22 cellular contexts compared by ENCODE assay signal in genomic region chr1:14637233-14637632, GRCh38. TPM values are rescaled to one million over a fixed set of nuclear protein-coding genes. Genes with fewer than 3 reads are reported as not detected.
DNase-seq lines count a peak whose midpoint lies in the region; ATAC-seq, FAIRE-seq and TF ChIP-seq lines count a peak whose summit lies in the region.
"Had no signal": no experiment of that assay in that cellular context is flagged by ENCODE, and none has a peak within 500 bp of the region (broad histone marks: within the 10 kb centered on the region; RNA-seq: fewer than 3 reads in every experiment).

No MANE protein-coding gene starts in this region.

- peaks cover 12% of the 10 kb centered on the region for H3K36me3 Mint-ChIP-seq in neural progenitor cell
- H3K36me3 Mint-ChIP-seq: CD8-positive, alpha-beta T cell had no signal

- H2BK20ac ChIP-seq in H1 (ENCODE audit: low read length): no peak overlapping the region

- DNase-seq in HepG2 (ENCODE audit: low spot score) (no peak), right lobe of liver (no peak), H1 (ENCODE audit: low read depth in 1 of 2, low spot score in 2 of 2) (no peak), neural progenitor cell (ENCODE audit: low spot score) (no peak), neuronal stem cell (ENCODE audit: low spot score) (no peak)
- DNase-seq: AML-193; Caco-2; Calu3; CD4-positive, alpha-beta T cell; CD8-positive, alpha-beta T cell; DMS79 treated with DMSO at 0.1 percent for 48 hours; GF-D8 had no signal

- H3K56ac ChIP-seq in H1 (replicated peaks; ENCODE audit: insufficient read length, low read depth, low read length): no peak overlapping the region

- TF ChIP-seq CTCF in HepG2 (CRISPR knock-in tag; IDR thresholded peaks at IDR 0.05): no peak
- no peak for TF ChIP-seq CTCF in right lobe of liver (IDR thresholded peaks at IDR 0.05)
- no peak for TF ChIP-seq CTCF in H1 (IDR thresholded peaks at IDR 0.05; ENCODE audit: control extremely low read depth in 1 of 3, insufficient read depth in 1 of 3, low read depth in 1 of 3, low read length in 3 of 3)
- no peak for TF ChIP-seq CTCF in neural progenitor cell (IDR thresholded peaks at IDR 0.05)

- H2BK12ac ChIP-seq in H1 (ENCODE audit: low read depth, low read length) (no peak overlapping the region), neuronal stem cell (ENCODE audit: low read length) (no peak overlapping the region)

- peaks cover 2 to 9% of the 10 kb centered on the region in 2 experiments; a peak in 2 of 5 replicates for H3K27me3 ChIP-seq in HepG2 (ENCODE audit: control insufficient read depth in 1 of 2, insufficient read depth in 2 of 2, low read length in 2 of 2)
- no peaks in the 10 kb centered on the region for H3K27me3 ChIP-seq in right lobe of liver
- no peaks in the 10 kb centered on the region for H3K27me3 ChIP-seq in H1 (replicated peaks in 1 of 4; ENCODE audit: control insufficient read depth in 3 of 4, extremely low read depth in 1 of 4, insufficient read depth in 3 of 4, low read length in 3 of 4)
- no peaks in the 10 kb centered on the region for H3K27me3 ChIP-seq in neural progenitor cell
- no peaks in the 10 kb centered on the region for H3K27me3 ChIP-seq in neuronal stem cell (ENCODE audit: control insufficient read depth in 3 of 3, insufficient read depth in 3 of 3, low read depth in 1 of 3, low read length in 3 of 3)
- H3K27me3 ChIP-seq: BLaER1 treated with 17β-estradiol and CSF1 and Interleukin-3, amounts not matched to agents 10 nM and 100 nM had no signal

- H3K9ac ChIP-seq in HepG2 (ENCODE audit: insufficient read depth, low read depth, low read length): no peak overlapping the region
- no peak overlapping the region for H3K9ac ChIP-seq in H1 (replicated peaks in 1 of 4; ENCODE audit: extremely low read depth in 1 of 4, low read depth in 3 of 4, low read length in 3 of 4)
- H3K9ac ChIP-seq in neural progenitor cell: no peak overlapping the region
- no peak overlapping the region for H3K9ac ChIP-seq in neuronal stem cell (ENCODE audit: low read depth, low read length, poor library complexity)
- H3K9ac ChIP-seq: BLaER1 treated with 17β-estradiol and CSF1 and Interleukin-3, amounts not matched to agents 10 nM and 100 nM had no signal

- no peak overlapping the region for H4K5ac ChIP-seq in H1 (ENCODE audit: insufficient read length, low read depth, low read length)

- intact Hi-C loops in HepG2 (cut with micrococcal nuclease; ENCODE audit: unreplicated experiment): no loop called here
- intact Hi-C loops in right lobe of liver (cut with DNase I): no loop called here

- BruUV-seq in HepG2 (replicated peaks; lab: Mats Ljungman, UMichigan): no TSS peak

- H2BK15ac ChIP-seq in H1 (ENCODE audit: low read length): no peak overlapping the region
- no peak overlapping the region for H2BK15ac ChIP-seq in neuronal stem cell (ENCODE audit: low read length)

- in situ Hi-C loops in HepG2 (cut with HindIII; ENCODE audit: extremely low pct_ligation_motif_present, low pct_unique_long_range_greater_than_20kb): no loop called here

- H3K4me2 ChIP-seq in HepG2 (ENCODE audit: low read depth, low read length): no peak overlapping the region
- no peak overlapping the region for H3K4me2 ChIP-seq in H1 (ENCODE audit: insufficient read depth in 1 of 2, low read depth in 2 of 2, low read length in 2 of 2)
- H3K4me2 ChIP-seq in neural progenitor cell: no peak overlapping the region
- no peak overlapping the region for H3K4me2 ChIP-seq in neuronal stem cell (ENCODE audit: insufficient read depth, low read length, poor library complexity, severe bottlenecking)
- H3K4me2 ChIP-seq: A549; BLaER1 treated with 17β-estradiol and CSF1 and Interleukin-3, amounts not matched to agents 10 nM and 100 nM had no signal

- H2BK120ac ChIP-seq in H1 (replicated peaks; ENCODE audit: low read depth, low read length): no peak overlapping the region
- no peak overlapping the region for H2BK120ac ChIP-seq in neuronal stem cell (ENCODE audit: low read depth, low read length)

- TF ChIP-seq EP300 in HepG2 (IDR thresholded peaks at IDR 0.05; ENCODE audit: low read depth in 2 of 2, low read length in 2 of 2) (no peak), HepG2 (CRISPR knock-in tag; IDR thresholded peaks at IDR 0.05; ENCODE audit: borderline replicate concordance) (no peak), H1 (IDR thresholded peaks at IDR 0.05; ENCODE audit: borderline replicate concordance in 1 of 2, low read depth in 2 of 2, low read length in 2 of 2) (no peak)

- no peak overlapping the region for H3K23ac ChIP-seq in H1 (ENCODE audit: insufficient read length)
- no peak overlapping the region for H3K23ac ChIP-seq in neuronal stem cell (ENCODE audit: low read depth, low read length, poor library complexity)

- H3K9me3 ChIP-seq in HepG2 (ENCODE audit: low read length) (no peaks in the 10 kb centered on the region), right lobe of liver (no peaks in the 10 kb centered on the region), H1 (ENCODE audit: insufficient read depth in 2 of 2, low read depth in 1 of 2, low read length in 1 of 2) (no peaks in the 10 kb centered on the region), neural progenitor cell (ENCODE audit: low read depth) (no peaks in the 10 kb centered on the region), neuronal stem cell (replicated peaks in 1 of 2; ENCODE audit: control insufficient read depth in 2 of 2, insufficient read depth in 1 of 2, low read depth in 1 of 2, low read length in 2 of 2) (peaks cover 0 to 19% of the 10 kb centered on the region in 2 donors)
- H3K9me3 ChIP-seq: A549, Caco-2 had no signal

- H4K20me1 ChIP-seq in HepG2 (ENCODE audit: insufficient read depth, low read length) (no peaks in the 10 kb centered on the region), H1 (replicated peaks in 1 of 2; ENCODE audit: control insufficient read depth in 1 of 2, insufficient read depth in 2 of 2, low read length in 2 of 2) (peaks cover 0 to 2% of the 10 kb centered on the region in 2 experiments), neural progenitor cell (ENCODE audit: low read depth) (no peaks in the 10 kb centered on the region)
- H4K20me1 ChIP-seq: BLaER1 treated with 17β-estradiol and CSF1 and Interleukin-3, amounts not matched to agents 10 nM and 100 nM had no signal

- peaks cover 4% of the 10 kb centered on the region; the same call in 1 of the 2 replicates for H3K79me1 ChIP-seq in H1 (ENCODE audit: low read depth, low read length)
- no peaks in the 10 kb centered on the region for H3K79me1 ChIP-seq in neuronal stem cell (ENCODE audit: low read depth, low read length)

- H3K4ac ChIP-seq in H1 (replicated peaks; ENCODE audit: insufficient read length, low read depth, low read length) (no peak overlapping the region), neuronal stem cell (ENCODE audit: low read length) (no peak overlapping the region)

- H3K18ac ChIP-seq in H1 (ENCODE audit: extremely low read depth, low read length) (no peak overlapping the region), neuronal stem cell (ENCODE audit: low read length) (no peak overlapping the region)

- ATAC-seq in HepG2 (no peak), right lobe of liver (no peak), GM18505 (IDR thresholded peaks at IDR 0.05; ENCODE audit: unreplicated experiment) (no peak)
- ATAC-seq: A549; CD8-positive, alpha-beta T cell had no signal

- FAIRE-seq in HepG2 (lab: Jason Lieb, UNC): no peak
- FAIRE-seq in H1 (lab: Jason Lieb, UNC): no peak
- FAIRE-seq: A549, D721Med, G401.6, GM12891, GM18507 had no signal

- CTCF ChIA-PET in HepG2 (lab: Yijun Ruan, JAX; ENCODE audit: low intra/inter-chr PET ratio, low total read pairs): no interaction called here
- CTCF ChIA-PET in H1 (lab: Charles Lee; ENCODE audit: partially characterized antibody): interaction anchor here (0.6 to 1.7 kb wide), 4 partner anchors 13 to 1345 kb away, joined by 3 to 5 read pairs (median 4); no protein-coding TSS in a partner anchor

- H3F3A ChIP-seq in neural progenitor cell (ENCODE audit: low read depth): no peaks in the 10 kb centered on the region

- H4K8ac ChIP-seq in H1 (ENCODE audit: extremely low read depth, insufficient read depth, low read length) (no peak overlapping the region), neuronal stem cell (ENCODE audit: low read depth, low read length) (no peak overlapping the region)

- H3K4me3 ChIP-seq in HepG2 (replicated peaks in 1 of 3; ENCODE audit: insufficient read depth in 1 of 3, low read depth in 2 of 3, low read length in 3 of 3) (no peak overlapping the region), right lobe of liver (no peak overlapping the region), H1 (ENCODE audit: extremely low read depth in 1 of 4, insufficient read depth in 2 of 4, low read depth in 3 of 4, low read length in 4 of 4) (no peak overlapping the region), neural progenitor cell (no peak overlapping the region), neuronal stem cell (ENCODE audit: low read length in 2 of 2) (no peak overlapping the region)
- H3K4me3 ChIP-seq: A549; BLaER1 treated with 17β-estradiol and CSF1 and Interleukin-3, amounts not matched to agents 10 nM and 100 nM had no signal

- H3K9me3 Mint-ChIP-seq in neural progenitor cell: peaks cover 7% of the 10 kb centered on the region
- H3K9me3 Mint-ChIP-seq: CD4-positive, alpha-beta T cell had no signal

- H3K27ac ChIP-seq in HepG2 (ENCODE audit: extremely low read length, insufficient read depth, low read length): no peak overlapping the region
- no peak overlapping the region for H3K27ac ChIP-seq in right lobe of liver
- H3K27ac ChIP-seq in H1 (ENCODE audit: low read depth, low read length): no peak overlapping the region
- no peak overlapping the region for H3K27ac ChIP-seq in neural progenitor cell
- no peak overlapping the region for H3K27ac ChIP-seq in neuronal stem cell (replicated peaks; ENCODE audit: low read length)
- H3K27ac ChIP-seq: 22Rv1; A549; BLaER1 treated with 17β-estradiol and CSF1 and Interleukin-3, amounts not matched to agents 10 nM and 100 nM; C4-2B had no signal

- H3K4me1 ChIP-seq in HepG2 (ENCODE audit: insufficient read depth, low read length): no peaks in the 10 kb centered on the region
- H3K4me1 ChIP-seq in right lobe of liver: no peaks in the 10 kb centered on the region
- H3K4me1 ChIP-seq in H1 (replicated peaks in 1 of 4; ENCODE audit: control insufficient read depth in 3 of 4, insufficient read depth in 4 of 4, low read length in 3 of 4): no peaks in the 10 kb centered on the region
- peaks cover 9% of the 10 kb centered on the region for H3K4me1 ChIP-seq in neural progenitor cell
- H3K4me1 ChIP-seq in neuronal stem cell (ENCODE audit: control insufficient read depth in 2 of 2, insufficient read depth in 1 of 2, low read depth in 1 of 2, low read length in 2 of 2): peaks cover 11 to 20% of the 10 kb centered on the region in 2 donors
- H3K4me1 ChIP-seq: A549, Caco-2 had no signal

- H3K23me2 ChIP-seq in H1 (ENCODE audit: low read depth, low read length): no peaks in the 10 kb centered on the region

- WGBS in HepG2 (ENCODE audit: low lambda C conversion rate): 8% methylated on average over 4 of the region's 4 CpGs
- WGBS in right lobe of liver (ENCODE audit: insufficient coverage, low coverage, low lambda C conversion rate, missing lambda C conversion rate): 46% methylated on average over 4 of the region's 4 CpGs
- WGBS in H1 (ENCODE audit: extremely low coverage in 1 of 2, insufficient coverage in 1 of 2, insufficient read length in 1 of 2, insufficient replicate concordance in 2 of 2, low coverage in 1 of 2, low lambda C conversion rate in 2 of 2, missing lambda C conversion rate in 1 of 2), 2 experiments: 91% methylated on average over 4 of the region's 4 CpGs; no CpG with 5 or more reads in 1 of the 2 experiments
- WGBS in neuronal stem cell (ENCODE audit: extremely low coverage in 2 of 2, insufficient read length in 2 of 2, insufficient replicate concordance in 1 of 2), 2 donors: no CpG with 5 or more reads among the region's 4 CpGs

- no peak for TF ChIP-seq POLR2A in HepG2 (IDR thresholded peaks at IDR 0.05; ENCODE audit: insufficient read depth in 1 of 2, low read depth in 2 of 2, low read length in 2 of 2)
- no peak for TF ChIP-seq POLR2A in right lobe of liver (IDR thresholded peaks at IDR 0.05)
- no peak for TF ChIP-seq POLR2A in H1 (IDR thresholded peaks at IDR 0.05; ENCODE audit: control extremely low read depth in 1 of 2, low read depth in 2 of 2, low read length in 2 of 2)
- TF ChIP-seq POLR2A in GM18505 (IDR thresholded peaks at IDR 0.05; ENCODE audit: borderline replicate concordance, extremely low read depth, insufficient read depth, insufficient read length): no peak

- peaks cover 2% of the 10 kb centered on the region for H3K27me3 Mint-ChIP-seq in neural progenitor cell (ENCODE audit: insufficient read depth, low read depth)
- H3K27me3 Mint-ChIP-seq: B cell had no signal

- H2AK5ac ChIP-seq in H1 (ENCODE audit: low read depth, low read length) (no peak overlapping the region), neuronal stem cell (ENCODE audit: low read depth, low read length) (no peak overlapping the region)

- no peak overlapping the region for H2AFZ ChIP-seq in HepG2 (ENCODE audit: low read length)
- no peak overlapping the region for H2AFZ ChIP-seq in H1 (ENCODE audit: low read length)
- H2AFZ ChIP-seq in neural progenitor cell (replicated peaks): no peak overlapping the region
- no peak overlapping the region for H2AFZ ChIP-seq in neuronal stem cell (ENCODE audit: low read length)

- H3K27ac Mint-ChIP-seq in neural progenitor cell: peak overlapping the region; percentile 73
- H3K27ac Mint-ChIP-seq: B cell; CD4-positive, alpha-beta T cell; CD8-positive, alpha-beta T cell had no signal

- no peak overlapping the region for H3K4me3 Mint-ChIP-seq in neural progenitor cell
- H3K4me3 Mint-ChIP-seq: B cell; CD4-positive, alpha-beta T cell; CD8-positive, alpha-beta T cell had no signal

- H3K4me1 Mint-ChIP-seq in neural progenitor cell: peaks cover 44% of the 10 kb centered on the region
- H3K4me1 Mint-ChIP-seq: B cell had no signal

- H2BK5ac ChIP-seq in H1 (ENCODE audit: low read depth, low read length) (no peak overlapping the region), neuronal stem cell (ENCODE audit: low read length) (no peak overlapping the region)

- no peaks in the 10 kb centered on the region for H3K36me3 ChIP-seq in HepG2 (replicated peaks in 1 of 2; ENCODE audit: control insufficient read depth in 1 of 2, insufficient read depth in 2 of 2, low read length in 2 of 2)
- H3K36me3 ChIP-seq in right lobe of liver: no peaks in the 10 kb centered on the region
- no peaks in the 10 kb centered on the region for H3K36me3 ChIP-seq in H1 (ENCODE audit: control insufficient read depth in 2 of 4, insufficient read depth in 4 of 4, low read length in 3 of 4)
- H3K36me3 ChIP-seq in neural progenitor cell: no peaks in the 10 kb centered on the region
- H3K36me3 ChIP-seq in neuronal stem cell (replicated peaks in 1 of 2; ENCODE audit: control insufficient read depth in 2 of 2, insufficient read depth in 2 of 2, low read length in 2 of 2): peaks cover 0 to 85% of the 10 kb centered on the region in 2 donors
- H3K36me3 ChIP-seq: BLaER1 treated with 17β-estradiol and CSF1 and Interleukin-3, amounts not matched to agents 10 nM and 100 nM had no signal

- H3K14ac ChIP-seq in H1 (ENCODE audit: insufficient read length) (no peak overlapping the region), neuronal stem cell (ENCODE audit: low read length) (no peak overlapping the region)

- TF ChIP-seq RAD21 in HepG2 (CRISPR knock-in tag; IDR thresholded peaks at IDR 0.05) (no peak), H1 (IDR thresholded peaks at IDR 0.05 in 1 of 2, conservative IDR thresholded peaks at IDR 0.05 in 1 of 2; ENCODE audit: low read depth in 2 of 2, low read length in 2 of 2) (no peak)

- H4K91ac ChIP-seq in H1 (replicated peaks; ENCODE audit: insufficient read length, low read length): no peak overlapping the region
- H4K91ac ChIP-seq in neuronal stem cell (ENCODE audit: low read depth, low read length, poor library complexity): no peak overlapping the region

- POLR2A ChIA-PET in HepG2 (lab: Yijun Ruan, JAX): no interaction called here
- POLR2A ChIA-PET in H1 (lab: Charles Lee; ENCODE audit: partially characterized antibody): interaction anchor here (1.1 kb wide), 1 partner anchor 10 kb away, joined by 3 read pairs; no protein-coding TSS in a partner anchor

- H3K79me2 ChIP-seq in HepG2 (ENCODE audit: insufficient read depth, low read length): no peaks in the 10 kb centered on the region
- no peaks in the 10 kb centered on the region for H3K79me2 ChIP-seq in H1 (ENCODE audit: control insufficient read depth in 1 of 2, insufficient read depth in 2 of 2, low read length in 2 of 2)
- H3K79me2 ChIP-seq in neural progenitor cell (ENCODE audit: low read depth): peaks cover 10% of the 10 kb centered on the region

RNA-seq across cellular contexts. Expression of gene KAZN, which starts 38.7 kb away (rescaled TPM):
- total RNA-seq in HepG2 (2016; rRNA removed; fragmentation: Illumina TruSeq; extraction: Trizol): 10.4 and 10.6 TPM in 2 replicates
- 9.3 and 10.1 TPM in 2 replicates for total RNA-seq in HepG2 (2016; cell fraction: cytosol; rRNA removed; fragmentation: Illumina TruSeq; extraction: Trizol; ENCODE audit: low read depth)
- 7.0 and 10.4 TPM in 2 replicates for total RNA-seq in HepG2 (2016; cell fraction: insoluble cytoplasmic fraction; rRNA removed; fragmentation: Illumina TruSeq; extraction: Trizol)
- total RNA-seq in HepG2 (2016; cell fraction: membrane; rRNA removed; fragmentation: Illumina TruSeq; extraction: Trizol): 20.0 and 21.9 TPM in 2 replicates
- total RNA-seq in HepG2 (2016; cell fraction: nucleus; rRNA removed; fragmentation: Illumina TruSeq; extraction: Trizol): 9.8 and 10.4 TPM in 2 replicates
- polyA plus RNA-seq in HepG2 (2011; rRNA removed): 12.9 and 13.5 TPM in 2 replicates
- 9.7 and 10.7 TPM in 2 replicates for polyA plus RNA-seq in HepG2 (2011; cell fraction: cytosol; rRNA removed)
- 27.9 and 29.3 TPM in 2 replicates for polyA plus RNA-seq in HepG2 (2011; cell fraction: nucleus; rRNA removed)
- polyA plus RNA-seq in HepG2 (2012): 18.2 and 19.5 TPM in 2 replicates
- polyA plus RNA-seq in HepG2 (2016; cell fraction: cytosol; fragmentation: Illumina TruSeq; extraction: Trizol; ENCODE audit: low read depth): 22.4 and 22.5 TPM in 2 replicates
- 15.4 and 17.5 TPM in 2 replicates for polyA plus RNA-seq in HepG2 (2016; cell fraction: insoluble cytoplasmic fraction; fragmentation: Illumina TruSeq; extraction: Trizol; ENCODE audit: low read depth)
- polyA plus RNA-seq in HepG2 (2016; cell fraction: membrane; fragmentation: Illumina TruSeq; extraction: Trizol; ENCODE audit: low read depth): 30.9 and 31.3 TPM in 2 replicates
- polyA plus RNA-seq in HepG2 (2016; cell fraction: nucleus; fragmentation: Illumina TruSeq; extraction: Trizol; ENCODE audit: insufficient read depth, low read depth): 30.3 and 31.2 TPM in 2 replicates
- 12.3 TPM in 1 of 2 replicates, not detected in the other for polyA minus RNA-seq in HepG2 (2011; rRNA and poly(A)+ RNA removed; ENCODE audit: low replicate concordance)
- polyA minus RNA-seq in HepG2 (2011; cell fraction: cytosol; rRNA and poly(A)+ RNA removed): 8.1 and 9.6 TPM in 2 replicates
- polyA minus RNA-seq in HepG2 (2011; cell fraction: nucleus; rRNA and poly(A)+ RNA removed): 14.3 and 14.5 TPM in 2 replicates
- total RNA-seq in right lobe of liver: 1 to 10 TPM; 1.5 to 7.2 (median 2.7) TPM
- total RNA-seq in H1 (2021; fragmentation: NEBNext Ultra II Directional; extraction: Animal tissue kit (Norgen Biotek cat#: 25700)): 10.6 and 11.8 TPM in 2 replicates
- polyA plus RNA-seq in H1 (2011; rRNA removed): 3.7 and 5.0 TPM in 2 replicates
- polyA plus RNA-seq in H1 (2011; cell fraction: cytosol; rRNA removed): 4.4 TPM
- polyA plus RNA-seq in H1 (2011; cell fraction: nucleus; rRNA removed): 6.7 TPM
- 6.4 to 7.4 TPM (median 6.8 TPM) in 4 replicates for polyA plus RNA-seq in H1 (2012, experiment 1 of 2)
- 4.9 TPM for polyA plus RNA-seq in H1 (2012, experiment 2 of 2)
- 6.0 TPM for polyA plus RNA-seq in H1 (2013, experiment 1 of 2)
- 6.3 TPM for polyA plus RNA-seq in H1 (2013, experiment 2 of 2)
- polyA minus RNA-seq in H1 (2011; rRNA and poly(A)+ RNA removed): 3.5 and 3.8 TPM in 2 replicates
- 5.4 TPM for polyA minus RNA-seq in H1 (2011; cell fraction: cytosol; rRNA and poly(A)+ RNA removed)
- 7.0 TPM for polyA minus RNA-seq in H1 (2011; cell fraction: nucleus; rRNA and poly(A)+ RNA removed)
- total RNA-seq in neural progenitor cell (ENCODE audit: low replicate concordance): 6.1 and 9.1 TPM in 2 replicates
- polyA plus RNA-seq in neuronal stem cell (2013, experiment 1 of 2): 10.4 TPM
- polyA plus RNA-seq in neuronal stem cell (2013, experiment 2 of 2): 11.4 TPM

Comparison
In these comparisons a context has a peak if more than half of its experiments do, and no peak if none do; other contexts are left out.
1. Of the 41 proteins assayed by ChIP-seq in both HepG2 and H1: peak only in HepG2: none; only in H1: KDM1A; in both: none; in neither: 40.